ENCODE assay signal across 1 cellular context in genomic region chr1:30719406-30720270, GRCh38.
TF ChIP-seq lines count a peak whose summit lies in the region.

No MANE protein-coding gene starts in this region.

TF ChIP-seq in K562, 482 proteins besides CTCF, POLR2A, EP300 and RAD21 (continued from another document and continues in another):
- TF ChIP-seq RREB1 (CRISPR knock-in tag; IDR thresholded peaks at IDR 0.05) (0 out of 2 replicates have a peak, but pooled peaks have one; percentile 83), ZNF232 (CRISPR knock-in tag; IDR thresholded peaks at IDR 0.05) (0 out of 2 replicates have a peak, but pooled peaks have one; percentile 1), ZBTB40 (IDR thresholded peaks at IDR 0.05) (peak; percentile 25; the same call in 1 of the 2 replicates), ZBTB40 (CRISPR knock-in tag; IDR thresholded peaks at IDR 0.05) (no peak), ZSCAN32 (CRISPR knock-in tag; IDR thresholded peaks at IDR 0.05) (0 out of 2 replicates have a peak, but pooled peaks have one; percentile 26), SMAD1 (IDR thresholded peaks at IDR 0.05; ENCODE audit: low read depth, low read length, partially characterized antibody) (peak; percentile 27), ZHX1 (conservative IDR thresholded peaks at IDR 0.05; ENCODE audit: low read length) (no peak), ZBTB43 (CRISPR knock-in tag; IDR thresholded peaks at IDR 0.05) (0 out of 2 replicates have a peak, but pooled peaks have one; percentile 76), TAL1 (IDR thresholded peaks at IDR 0.05) (no peak), POLR2AphosphoS2 (IDR thresholded peaks at IDR 0.05; ENCODE audit: low read length) (peak; percentile 18; the same call in 1 of the 2 replicates), ZNF274 (IDR thresholded peaks at IDR 0.05; ENCODE audit: borderline replicate concordance, low read depth, low read length) (no peak), ZNF511 (CRISPR knock-in tag; IDR thresholded peaks at IDR 0.05) (0 out of 2 replicates have a peak, but pooled peaks have one; percentile 3), TEAD1 (CRISPR knock-in tag; IDR thresholded peaks at IDR 0.05) (peak in 1 of 2 experiments; percentile 60; a peak in 1 of 4 replicates), KDM5B (IDR thresholded peaks at IDR 0.05; ENCODE audit: insufficient replicate concordance, low read depth, low read length) (peak; percentile 55), TAF9B (IDR thresholded peaks at IDR 0.05; ENCODE audit: partially characterized antibody) (no peak), ZNF165 (CRISPR knock-in tag; IDR thresholded peaks at IDR 0.05; ENCODE audit: borderline replicate concordance) (no peak), RBM34 (IDR thresholded peaks at IDR 0.05; ENCODE audit: borderline replicate concordance, insufficient read depth, low read length) (no peak), ZNF695 (CRISPR knock-in tag; IDR thresholded peaks at IDR 0.05) (0 out of 2 replicates have a peak, but pooled peaks have one; percentile 37), NEUROD1 (IDR thresholded peaks at IDR 0.05; ENCODE audit: borderline replicate concordance, low read depth, low read length, partially characterized antibody) (peak; percentile 57), ETV1 (tag; conservative IDR thresholded peaks at IDR 0.05; ENCODE audit: low read depth) (0 out of 2 replicates have a peak, but pooled peaks have one; percentile 10), FOXA3 (CRISPR knock-in tag; conservative IDR thresholded peaks at IDR 0.05 in 1 of 2, IDR thresholded peaks at IDR 0.05 in 1 of 2) (peak in 1 of 2 experiments; percentile 66; a peak in 2 of 4 replicates), C11orf30 (IDR thresholded peaks at IDR 0.05; ENCODE audit: low read depth) (no peak), ZKSCAN3 (CRISPR knock-in tag; IDR thresholded peaks at IDR 0.05) (no peak), RUNX1 (IDR thresholded peaks at IDR 0.05; ENCODE audit: low read depth) (0 out of 2 replicates have a peak, but pooled peaks have one; percentile 10), HBP1 (CRISPR knock-in tag; IDR thresholded peaks at IDR 0.05) (peak; percentile 74; the same call in 1 of the 2 replicates), ZEB2 (IDR thresholded peaks at IDR 0.05) (peak; percentile 37; the same call in 1 of the 2 replicates), GATAD2A (IDR thresholded peaks at IDR 0.05) (peak; percentile 63; the same call in 1 of the 2 replicates), MYNN (IDR thresholded peaks at IDR 0.05) (peak; percentile 14; the same call in 1 of the 2 replicates), MYNN (CRISPR knock-in tag; IDR thresholded peaks at IDR 0.05) (no peak)
